Comparison of ENCODE assay signal across 19 cellular contexts in genomic region chr3:32194653-32195052, GRCh38. TPM values are rescaled to one million over a fixed set of nuclear protein-coding genes. Genes with fewer than 3 reads are reported as not detected.
DNase-seq lines count a peak whose midpoint lies in the region; ATAC-seq lines count a peak whose summit lies in the region.
"Had no signal": no experiment of that assay in that cellular context is flagged by ENCODE, and none has a peak within 500 bp of the region (broad histone marks: within the 10 kb centered on the region; RNA-seq: fewer than 3 reads in every experiment).

No MANE protein-coding gene starts in this region.

- no peak overlapping the region for H3K4me3 ChIP-seq in right cardiac atrium (ENCODE audit: low read length)
- H3K4me3 ChIP-seq: GM23248 had no signal

- 85% methylated on average over 1 of the region's 1 CpG for WGBS in right cardiac atrium

- intact Hi-C loops in right cardiac atrium (cut with DNase I), result no loop called here
- intact Hi-C loops in cardiac septum (cut with DNase I), result no loop called here
- intact Hi-C loops in activated naive CD4-positive, alpha-beta T cell treated with anti-CD3 and anti-CD28 coated beads for 36 hours (cut with micrococcal nuclease), result no loop called here

- no peaks in the 10 kb centered on the region for H3K9me3 ChIP-seq in right cardiac atrium (ENCODE audit: control insufficient read depth, low read length)
- H3K9me3 ChIP-seq: BE2C had no signal

- peak overlapping the region; percentile 71 for H3K27ac ChIP-seq in right cardiac atrium (ENCODE audit: low read length)
- H3K27ac ChIP-seq: GM23248 had no signal

- H3K27me3 Mint-ChIP-seq in activated naive CD8-positive, alpha-beta T cell treated with anti-CD3 and anti-CD28 coated beads, Interleukin-2, amount 50 U/mL, for 24 hours, result peaks cover 5% of the 10 kb centered on the region
- H3K27me3 Mint-ChIP-seq in activated naive CD4-positive, alpha-beta T cell treated with anti-CD3 and anti-CD28 coated beads for 36 hours (ENCODE audit: low read depth), result no peaks in the 10 kb centered on the region

- no peaks in the 10 kb centered on the region for H3K4me1 Mint-ChIP-seq in activated naive CD8-positive, alpha-beta T cell treated with anti-CD3 and anti-CD28 coated beads, Interleukin-2, amount 50 U/mL, for 24 hours
- no peaks in the 10 kb centered on the region for H3K4me1 Mint-ChIP-seq in activated naive CD4-positive, alpha-beta T cell treated with anti-CD3 and anti-CD28 coated beads for 36 hours (ENCODE audit: low read depth)
- H3K4me1 Mint-ChIP-seq: CD4-positive, alpha-beta memory T cell had no signal

- CTCF ChIA-PET in activated naive CD4-positive, alpha-beta T cell treated with anti-CD3 and anti-CD28 coated beads for 36 hours (lab: Charles Lee), result no interaction called here

- ATAC-seq in right cardiac atrium (no peak), HG02763 (IDR thresholded peaks at IDR 0.05; ENCODE audit: unreplicated experiment) (no peak), HG03280 (IDR thresholded peaks at IDR 0.05; ENCODE audit: unreplicated experiment) (no peak)
- no peak for ATAC-seq in activated naive CD8-positive, alpha-beta T cell treated with anti-CD3 and anti-CD28 coated beads, Interleukin-2, amount 50 U/mL, for 24 hours
- ATAC-seq: Panc1 had no signal

- DNase-seq in right cardiac atrium (no peak), cardiac septum (ENCODE audit: low spot score) (no peak), amniotic epithelial cell (ENCODE audit: low read depth) (peak; percentile 18), lung microvascular endothelial cell (ENCODE audit: low read depth in 2 of 2) (peak; percentile 5 to 56)
- no peak for DNase-seq in activated naive CD8-positive, alpha-beta T cell treated with anti-CD3 and anti-CD28 coated beads, Interleukin-2, amount 50 U/mL, for 24 hours
- DNase-seq in activated naive CD4-positive, alpha-beta T cell treated with anti-CD3 and anti-CD28 coated beads for 36 hours, result no peak
- DNase-seq: BE2C; CD4-positive, alpha-beta memory T cell; DMS79 treated with DMSO at 0.1 percent for 48 hours; GF-D8; GM23248; Kasumi-1; NCI-H1417; NCI-H2029 treated with DMSO at 0.1 percent for 48 hours; NCI-H345; NCI-H526 treated with DMSO at 0.1 percent for 48 hours had no signal

- H3K4me3 Mint-ChIP-seq in activated naive CD8-positive, alpha-beta T cell treated with anti-CD3 and anti-CD28 coated beads, Interleukin-2, amount 50 U/mL, for 24 hours, result no peak overlapping the region
- no peak overlapping the region for H3K4me3 Mint-ChIP-seq in activated naive CD4-positive, alpha-beta T cell treated with anti-CD3 and anti-CD28 coated beads for 36 hours

- H3K27me3 ChIP-seq in right cardiac atrium (ENCODE audit: control insufficient read depth, insufficient read depth), result no peaks in the 10 kb centered on the region
- H3K27me3 ChIP-seq: BE2C had no signal

- no peak overlapping the region for H3K27ac Mint-ChIP-seq in activated naive CD8-positive, alpha-beta T cell treated with anti-CD3 and anti-CD28 coated beads, Interleukin-2, amount 50 U/mL, for 24 hours
- no peak overlapping the region for H3K27ac Mint-ChIP-seq in activated naive CD4-positive, alpha-beta T cell treated with anti-CD3 and anti-CD28 coated beads for 36 hours
- H3K27ac Mint-ChIP-seq: CD4-positive, alpha-beta memory T cell had no signal

- no peaks in the 10 kb centered on the region for H3K9me3 Mint-ChIP-seq in activated naive CD8-positive, alpha-beta T cell treated with anti-CD3 and anti-CD28 coated beads, Interleukin-2, amount 50 U/mL, for 24 hours
- no peaks in the 10 kb centered on the region for H3K9me3 Mint-ChIP-seq in activated naive CD4-positive, alpha-beta T cell treated with anti-CD3 and anti-CD28 coated beads for 36 hours
- H3K9me3 Mint-ChIP-seq: CD4-positive, alpha-beta memory T cell had no signal

- H3K36me3 Mint-ChIP-seq in activated naive CD8-positive, alpha-beta T cell treated with anti-CD3 and anti-CD28 coated beads, Interleukin-2, amount 50 U/mL, for 24 hours (ENCODE audit: low read depth), result no peaks in the 10 kb centered on the region
- H3K36me3 Mint-ChIP-seq in activated naive CD4-positive, alpha-beta T cell treated with anti-CD3 and anti-CD28 coated beads for 36 hours (ENCODE audit: low read depth), result no peaks in the 10 kb centered on the region
- H3K36me3 Mint-ChIP-seq: CD4-positive, alpha-beta memory T cell had no signal

- H3K4me1 ChIP-seq in right cardiac atrium (ENCODE audit: control insufficient read depth, insufficient read depth, low read length), result peaks cover 9% of the 10 kb centered on the region
- H3K4me1 ChIP-seq: BE2C had no signal

RNA-seq across cellular contexts. Expression of gene CMTM8, which starts 43.8 kb away (rescaled TPM):
- total RNA-seq in right cardiac atrium, result 1 to 10 TPM; 4.6 to 6.2 (median 5.2) TPM
- 7.1 TPM for polyA plus RNA-seq in right cardiac atrium
- total RNA-seq in cardiac septum, result 5.5 TPM
- 1.6 and 2.2 TPM in 2 replicates for total RNA-seq in lung microvascular endothelial cell
- 10 to 100 TPM; 16.0 to 19.1 TPM for total RNA-seq in activated naive CD4-positive, alpha-beta T cell treated with anti-CD3 and anti-CD28 coated beads for 36 hours
- total RNA-seq: GM23248 had no signal
- polyA plus RNA-seq: GM23248 had no signal

Comparison
In these comparisons a context has a peak if more than half of its experiments do, and no peak if none do; other contexts are left out.
1. DNase-seq: peak in amniotic epithelial cell (single experiment) and lung microvascular endothelial cell (2 of 2); none in right cardiac atrium (0 of 3), cardiac septum (single experiment), activated naive CD8-positive, alpha-beta T cell treated with anti-CD3 and anti-CD28 coated beads, Interleukin-2, amount 50 U/mL, for 24 hours (single experiment) and activated naive CD4-positive, alpha-beta T cell treated with anti-CD3 and anti-CD28 coated beads for 36 hours (single experiment).